ENCODE assay signal across 12 cellular contexts in the genomic region with DNA sequence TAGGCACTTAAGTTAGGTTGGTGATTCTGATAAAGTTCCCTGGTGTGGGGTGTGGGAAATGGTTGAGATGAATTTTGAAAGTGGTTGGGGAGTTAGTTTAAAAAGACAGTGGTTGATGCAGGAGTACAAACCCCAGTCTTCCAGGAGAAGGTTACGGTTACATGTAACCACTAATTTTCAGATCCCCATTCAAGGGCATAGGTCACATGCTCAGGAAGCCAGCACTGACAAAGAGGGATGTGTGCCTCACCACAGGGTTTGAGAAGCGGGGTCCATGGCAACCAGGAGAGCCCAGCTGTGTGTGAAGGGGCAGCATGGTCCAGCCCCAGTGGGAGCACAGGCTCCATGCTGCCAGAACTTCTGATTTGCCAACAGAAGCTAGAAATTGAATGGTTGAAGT.
DNase-seq lines count a peak whose midpoint lies in the region; ATAC-seq and TF ChIP-seq lines count a peak whose summit lies in the region.
"Had no signal": no experiment of that assay in that cellular context is flagged by ENCODE, and none has a peak within 500 bp of the region (broad histone marks: within the 10 kb centered on the region; RNA-seq: fewer than 3 reads in every experiment).

No MANE protein-coding gene starts in this region.

- H3K36me3 Mint-ChIP-seq in CD8-positive, alpha-beta T cell = no peaks in the 10 kb centered on the region
- H3K36me3 Mint-ChIP-seq: mesothelial cell of epicardium had no signal

- no peaks in the 10 kb centered on the region for H3K27me3 Mint-ChIP-seq in CD8-positive, alpha-beta T cell (ENCODE audit: low read depth)

- intact Hi-C loops in transverse colon (cut with DNase I; ENCODE audit: low total_unique reads) = no loop called here
- intact Hi-C loops in CD8-positive, alpha-beta T cell (cut with DNase I, micrococcal nuclease) = no loop called here

- CTCF ChIA-PET in CD8-positive, alpha-beta T cell (lab: Charles Lee) = no interaction called here

- H3K27me3 ChIP-seq in transverse colon = no peaks in the 10 kb centered on the region
- H3K27me3 ChIP-seq in CD8-positive, alpha-beta T cell (ENCODE audit: insufficient read depth, low read length) = no peaks in the 10 kb centered on the region

- no peaks in the 10 kb centered on the region for H3K9me3 Mint-ChIP-seq in CD8-positive, alpha-beta T cell
- H3K9me3 Mint-ChIP-seq: activated T-helper 1 cell treated with anti-CD3 and anti-CD28 coated beads, Interleukin-12 subunit alpha, Interleukin-12 subunit beta, Interleukin-2, Interleukin-4 antibody, amounts not matched to agents 30 ng/mL and 10 ng/mL and 1 ng/mL, durations not matched to agents 14 hours and 24 hours and 36 hours had no signal

- no peaks in the 10 kb centered on the region for H3K4me1 ChIP-seq in transverse colon
- no peaks in the 10 kb centered on the region for H3K4me1 ChIP-seq in CD8-positive, alpha-beta T cell (ENCODE audit: insufficient read depth, low read length)

- DNase-seq in NOMO-1 (lab: John Stamatoyannopoulos, UW; ENCODE audit: unreplicated experiment in 2 of 2) (peak; percentile 12 to 16), NOMO-1 treated with dmso at 0.1 percent for 144 hours (lab: John Stamatoyannopoulos, UW; ENCODE audit: unreplicated experiment) (no peak), transverse colon (peak; percentile 9), COLO668 (lab: John Stamatoyannopoulos, UW; ENCODE audit: unreplicated experiment) (no peak)
- no peak for DNase-seq in stimulated activated CD4-positive, alpha-beta T cell treated with anti-CD3 and anti-CD28 coated beads, Interleukin-2, amount 100 ng/mL, for 24 hours
- no peak for DNase-seq in CD8-positive, alpha-beta T cell
- DNase-seq: NCI-H1694, trophoblast cell had no signal

- in situ Hi-C loops in transverse colon (cut with MboI; ENCODE audit: low pct_ligation_motif_present in 1 of 4, low pct_unique_long_range_greater_than_20kb in 1 of 4, low sequenced_read_pairs in 3 of 4) = no loop called here

- ATAC-seq in HG02678 (IDR thresholded peaks at IDR 0.05; ENCODE audit: unreplicated experiment) = peak; percentile 57
- ATAC-seq in HG03575 (IDR thresholded peaks at IDR 0.05; ENCODE audit: extremely low read depth, insufficient number of reproducible peaks, low FRiP score, unreplicated experiment) = peak; percentile 68
- no peak for ATAC-seq in CD8-positive, alpha-beta T cell

- no peak for TF ChIP-seq EP300 in transverse colon (IDR thresholded peaks at IDR 0.05; ENCODE audit: low read depth)

- no peaks in the 10 kb centered on the region for H3K36me3 ChIP-seq in transverse colon
- H3K36me3 ChIP-seq in CD8-positive, alpha-beta T cell (ENCODE audit: insufficient read depth, low read length) = no peaks in the 10 kb centered on the region

- POLR2A ChIA-PET in CD8-positive, alpha-beta T cell (lab: Charles Lee) = no interaction called here

- no peak for TF ChIP-seq POLR2A in transverse colon (IDR thresholded peaks at IDR 0.05)

- H3K27ac Mint-ChIP-seq in CD8-positive, alpha-beta T cell = no peak overlapping the region
- H3K27ac Mint-ChIP-seq: activated T-helper 1 cell treated with anti-CD3 and anti-CD28 coated beads, Interleukin-12 subunit alpha, Interleukin-12 subunit beta, Interleukin-2, Interleukin-4 antibody, amounts not matched to agents 30 ng/mL and 10 ng/mL and 1 ng/mL, durations not matched to agents 14 hours and 24 hours and 36 hours; mesothelial cell of epicardium had no signal

- 76 to 100% methylated on average over 1 to 2 of the region's 2 CpGs for whole genome bisulfite sequencing in transverse colon (ENCODE audit: low coverage in 1 of 2), 2 donors

- no peak for TF ChIP-seq CTCF in transverse colon (IDR thresholded peaks at IDR 0.05)
- TF ChIP-seq CTCF in CD8-positive, alpha-beta T cell (IDR thresholded peaks at IDR 0.05) = no peak

- H3K4me3 Mint-ChIP-seq in CD8-positive, alpha-beta T cell = no peak overlapping the region
- H3K4me3 Mint-ChIP-seq: activated T-helper 1 cell treated with anti-CD3 and anti-CD28 coated beads, Interleukin-12 subunit alpha, Interleukin-12 subunit beta, Interleukin-2, Interleukin-4 antibody, amounts not matched to agents 30 ng/mL and 10 ng/mL and 1 ng/mL, durations not matched to agents 14 hours and 24 hours and 36 hours; mesothelial cell of epicardium had no signal

- H3K4me3 ChIP-seq in transverse colon = no peak overlapping the region
- H3K4me3 ChIP-seq in CD8-positive, alpha-beta T cell (ENCODE audit: low read depth, low read length) = no peak overlapping the region

- H3K9me3 ChIP-seq in transverse colon = no peaks in the 10 kb centered on the region
- H3K9me3 ChIP-seq in CD8-positive, alpha-beta T cell (ENCODE audit: low read length) = no peaks in the 10 kb centered on the region

- no peaks in the 10 kb centered on the region for H3K4me1 Mint-ChIP-seq in CD8-positive, alpha-beta T cell (ENCODE audit: low read depth)
- H3K4me1 Mint-ChIP-seq: mesothelial cell of epicardium had no signal

- no peak overlapping the region for H3K27ac ChIP-seq in transverse colon
- no peak overlapping the region for H3K27ac ChIP-seq in CD8-positive, alpha-beta T cell (ENCODE audit: low read depth, low read length)

Comparison
In these comparisons a context has a peak if more than half of its experiments do, and no peak if none do; other contexts are left out.
1. DNase-seq: peak in NOMO-1 (2 of 2) and transverse colon (single experiment); none in NOMO-1 treated with dmso at 0.1 percent for 144 hours (single experiment), stimulated activated CD4-positive, alpha-beta T cell treated with anti-CD3 and anti-CD28 coated beads, Interleukin-2, amount 100 ng/mL, for 24 hours (0 of 2), CD8-positive, alpha-beta T cell (0 of 7) and COLO668 (single experiment).